In genomic region chr7:75662579-75663301, GRCh38 we compare ENCODE assay signal across 10 cellular contexts.
DNase-seq lines count a peak whose midpoint lies in the region; ATAC-seq and TF ChIP-seq lines count a peak whose summit lies in the region.
"Had no signal": no experiment of that assay in that cellular context is flagged by ENCODE, and none has a peak within 500 bp of the region (broad histone marks: within the 10 kb centered on the region; RNA-seq: fewer than 3 reads in every experiment).

No MANE protein-coding gene starts in this region.

- peak; percentile 82 for ATAC-seq in GM18861 (IDR thresholded peaks at IDR 0.05; ENCODE audit: unreplicated experiment)
- ATAC-seq in GM21619 (IDR thresholded peaks at IDR 0.05; ENCODE audit: unreplicated experiment): peak; percentile 83
- ATAC-seq in HG03432 (IDR thresholded peaks at IDR 0.05; ENCODE audit: unreplicated experiment): peak; percentile 87
- ATAC-seq in mucosa of descending colon: peak; percentile 59
- ATAC-seq: T-cell had no signal

- H3K4me1 ChIP-seq in mucosa of descending colon (ENCODE audit: low read depth): no peaks in the 10 kb centered on the region

- no peak overlapping the region for H3K4me3 ChIP-seq in mucosa of descending colon

- no peak for TF ChIP-seq CTCF in mucosa of descending colon (IDR thresholded peaks at IDR 0.05)

- DNase-seq in mucosa of descending colon: no peak
- DNase-seq in cerebellar cortex (ENCODE audit: low spot score): no peak
- no peak for DNase-seq in 8988T
- no peak for DNase-seq in D341Med (ENCODE audit: low spot score)
- DNase-seq in stimulated activated naive CD4-positive, alpha-beta T cell (lab: John Stamatoyannopoulos, UW): no peak
- DNase-seq: NCI-H1048 had no signal

- intact Hi-C loops in mucosa of descending colon (cut with DNase I, micrococcal nuclease): no loop called here

- no peaks in the 10 kb centered on the region for H3K9me3 ChIP-seq in mucosa of descending colon

- H3K36me3 ChIP-seq in mucosa of descending colon (ENCODE audit: low read depth): no peaks in the 10 kb centered on the region
